In genomic region chr3:146159037-146159436, GRCh38 we compare ENCODE assay signal across 1 cellular context.
TF ChIP-seq lines count a peak whose summit lies in the region.

No MANE protein-coding gene starts in this region.

TF ChIP-seq in endothelial cell of umbilical vein, 7 proteins besides CTCF, POLR2A, EP300 and RAD21 (continued from another document):
- TF ChIP-seq, protein P1, sequence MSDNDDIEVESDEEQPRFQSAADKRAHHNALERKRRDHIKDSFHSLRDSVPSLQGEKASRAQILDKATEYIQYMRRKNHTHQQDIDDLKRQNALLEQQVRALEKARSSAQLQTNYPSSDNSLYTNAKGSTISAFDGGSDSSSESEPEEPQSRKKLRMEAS (IDR thresholded peaks at IDR 0.05; ENCODE audit: insufficient read depth, insufficient read length), result no peak
- no peak for TF ChIP-seq JUN (IDR thresholded peaks at IDR 0.05; ENCODE audit: borderline replicate concordance, insufficient read depth, insufficient read length, low read depth)
- TF ChIP-seq MYC (IDR thresholded peaks at IDR 0.05; ENCODE audit: low read depth, low read length), result no peak
- TF ChIP-seq POLR2AphosphoS5 (IDR thresholded peaks at IDR 0.05; ENCODE audit: insufficient read depth, low read depth, low read length), result no peak
- no peak for TF ChIP-seq FOS (IDR thresholded peaks at IDR 0.05; ENCODE audit: borderline replicate concordance, insufficient read depth, low read length)
